In the genomic region with DNA sequence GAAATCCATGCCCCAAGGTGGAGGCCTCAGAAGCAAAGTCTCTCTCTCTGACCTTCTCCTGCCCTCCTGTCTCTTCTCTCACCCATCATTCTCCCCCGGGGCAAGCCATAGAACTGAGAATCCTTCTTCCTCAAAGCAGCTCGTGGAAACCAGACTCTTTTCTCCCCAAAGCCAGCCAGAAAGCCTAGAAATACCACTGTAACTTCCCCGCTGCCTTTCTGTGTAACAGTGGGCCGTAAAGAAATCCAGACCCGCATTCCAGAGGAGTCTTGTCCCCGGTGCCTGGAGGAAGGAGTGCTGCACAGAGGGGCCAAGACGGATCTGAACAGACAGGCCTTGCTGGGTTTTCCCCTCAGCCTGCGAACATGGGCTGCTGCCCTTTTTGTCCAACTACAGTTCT, we compare ENCODE assay signal across 25 cellular contexts. TPM values are rescaled to one million over a fixed set of nuclear protein-coding genes. Genes with fewer than 3 reads are reported as not detected.
DNase-seq lines count a peak whose midpoint lies in the region; ATAC-seq, FAIRE-seq and TF ChIP-seq lines count a peak whose summit lies in the region.
"Had no signal": no experiment of that assay in that cellular context is flagged by ENCODE, and none has a peak within 500 bp of the region (broad histone marks: within the 10 kb centered on the region; RNA-seq: fewer than 3 reads in every experiment).

No MANE protein-coding gene starts in this region.

- peak overlapping the region; percentile 54 for H2AFZ ChIP-seq in parathyroid adenoma

- TF ChIP-seq POLR2A in A549 (IDR thresholded peaks at IDR 0.05; ENCODE audit: low read length) (no peak), right lobe of liver (IDR thresholded peaks at IDR 0.05) (no peak)

- H3K4me3 ChIP-seq in A549 (no peak overlapping the region), adipocyte (ENCODE audit: low read length) (no peak overlapping the region), kidney (ENCODE audit: low read length in 2 of 2) (peak overlapping the region in 1 of 2 donors; percentile 8), parathyroid adenoma (ENCODE audit: low read depth, low read length) (no peak overlapping the region), right lobe of liver (no peak overlapping the region)
- H3K4me3 ChIP-seq: ascending aorta had no signal

- no peak for TF ChIP-seq RAD21 in A549 (conservative IDR thresholded peaks at IDR 0.05 in 1 of 2, IDR thresholded peaks at IDR 0.05 in 1 of 2)

- POLR2A ChIA-PET in A549 (lab: Yijun Ruan, JAX): no interaction called here

- DNase-seq in A549 (ENCODE audit: low read depth in 1 of 2, low spot score in 1 of 2): no peak
- DNase-seq in adipocyte (ENCODE audit: low read depth): peak; percentile 51
- DNase-seq in kidney: no peak
- no peak for DNase-seq in right lobe of liver
- DNase-seq: activated CD4-positive, alpha-beta T cell treated with anti-CD3 and anti-CD28 coated beads for 4 hours; activated T-cell treated with anti-CD3 and anti-CD28 coated beads, Interleukin-2, amount 50 U/mL, for 4 hours; AML-193; CD4-positive, alpha-beta memory T cell; dermis blood vessel endothelial cell; Kasumi-1; left colon; NCI-H1694 treated with DMSO at 0.1 percent for 48 hours; NCI-H526 had no signal

- H3K9me3 ChIP-seq in A549 (no peaks in the 10 kb centered on the region), adipocyte (ENCODE audit: control insufficient read depth, low read length) (no peaks in the 10 kb centered on the region), kidney (ENCODE audit: control insufficient read depth in 1 of 2, low read length in 2 of 2) (no peaks in the 10 kb centered on the region), parathyroid adenoma (ENCODE audit: control insufficient read depth, low read length) (no peaks in the 10 kb centered on the region), right lobe of liver (no peaks in the 10 kb centered on the region)
- H3K9me3 ChIP-seq: ascending aorta had no signal

- peak overlapping the region; percentile 30 to 62; a peak in 3 of 6 replicates for H3K27ac ChIP-seq in A549
- peak overlapping the region; percentile 19 to 55 for H3K27ac ChIP-seq in kidney (ENCODE audit: low read depth in 2 of 2, low read length in 2 of 2)
- no peak overlapping the region for H3K27ac ChIP-seq in parathyroid adenoma
- no peak overlapping the region for H3K27ac ChIP-seq in right lobe of liver
- H3K27ac ChIP-seq: ascending aorta had no signal

- intact Hi-C loops in kidney (cut with DNase I): no loop called here
- intact Hi-C loops in right lobe of liver (cut with DNase I): no loop called here

- ATAC-seq in A549 (no peak), HG02588 (IDR thresholded peaks at IDR 0.05; ENCODE audit: unreplicated experiment) (no peak), HG03442 (IDR thresholded peaks at IDR 0.05; ENCODE audit: unreplicated experiment) (no peak), HG02678 (IDR thresholded peaks at IDR 0.05; ENCODE audit: unreplicated experiment) (no peak), right lobe of liver (no peak)
- ATAC-seq: activated T-cell treated with anti-CD3 and anti-CD28 coated beads, Interleukin-2, amount 50 U/mL, for 4 hours; left colon; natural killer cell treated with Interleukin-12 subunit alpha and Interleukin-12 subunit beta and Interleukin-15 and Interleukin-18, amount 100 ng/mL, for 72 hours had no signal

- no peak for TF ChIP-seq EP300 in A549 (IDR thresholded peaks at IDR 0.05)

- CTCF ChIA-PET in A549 (lab: Yijun Ruan, JAX): interaction anchor here (0.6 kb wide), 1 partner anchor 95 kb away, joined by 3 read pairs; no protein-coding TSS in a partner anchor

- H3K4me1 ChIP-seq in A549: peaks cover 33% of the 10 kb centered on the region
- no peaks in the 10 kb centered on the region for H3K4me1 ChIP-seq in adipocyte (ENCODE audit: control insufficient read depth, insufficient read depth, low read length)
- peaks cover 17 to 19% of the 10 kb centered on the region in 2 donors for H3K4me1 ChIP-seq in kidney (ENCODE audit: control insufficient read depth in 1 of 2, insufficient read depth in 1 of 2, low read depth in 1 of 2, low read length in 2 of 2)
- peaks cover 3% of the 10 kb centered on the region for H3K4me1 ChIP-seq in parathyroid adenoma
- H3K4me1 ChIP-seq in right lobe of liver: peaks cover 0 to 8% (median under 1%) of the 10 kb centered on the region in 4 donors
- H3K4me1 ChIP-seq: ascending aorta had no signal

- no peaks in the 10 kb centered on the region for H3K79me2 ChIP-seq in parathyroid adenoma

- H3K36me3 ChIP-seq in adipocyte (ENCODE audit: control insufficient read depth, insufficient read depth, low read length, severe bottlenecking) (no peaks in the 10 kb centered on the region), kidney (ENCODE audit: control insufficient read depth in 1 of 2, insufficient read depth in 2 of 2, low read length in 2 of 2) (no peaks in the 10 kb centered on the region), parathyroid adenoma (ENCODE audit: control insufficient read depth, insufficient read depth, low read length) (no peaks in the 10 kb centered on the region), right lobe of liver (no peaks in the 10 kb centered on the region)
- H3K36me3 ChIP-seq: ascending aorta had no signal

- 83% methylated on average over 8 of the region's 8 CpGs for WGBS in A549 (ENCODE audit: missing lambda C conversion rate)
- 51% methylated on average over 8 of the region's 8 CpGs for WGBS in right lobe of liver (ENCODE audit: insufficient coverage, low coverage, low lambda C conversion rate, missing lambda C conversion rate)

- no peak for FAIRE-seq in A549 (lab: Jason Lieb, UNC)
- no peak for FAIRE-seq in kidney (lab: Jason Lieb, UNC)
- FAIRE-seq: endothelial cell of umbilical vein, G401.6 had no signal

- H3K9ac ChIP-seq in adipocyte (ENCODE audit: low read length) (no peak overlapping the region), kidney (ENCODE audit: low read length in 2 of 2) (peak overlapping the region in 1 of 2 donors; percentile 44), parathyroid adenoma (no peak overlapping the region)

- TF ChIP-seq CTCF in A549 (IDR thresholded peaks at IDR 0.05): no peak
- no peak for TF ChIP-seq CTCF in kidney (IDR thresholded peaks at IDR 0.05; ENCODE audit: borderline replicate concordance, extremely low read depth, insufficient read depth)
- no peak for TF ChIP-seq CTCF in parathyroid adenoma (IDR thresholded peaks at IDR 0.05)
- no peak for TF ChIP-seq CTCF in right lobe of liver (IDR thresholded peaks at IDR 0.05)

- H3K27me3 ChIP-seq in adipocyte (replicated peaks; ENCODE audit: control insufficient read depth, insufficient read depth, low read length): no peaks in the 10 kb centered on the region
- no peaks in the 10 kb centered on the region for H3K27me3 ChIP-seq in parathyroid adenoma (ENCODE audit: control insufficient read depth, insufficient read depth, low read length)
- H3K27me3 ChIP-seq in right lobe of liver: no peaks in the 10 kb centered on the region
- H3K27me3 ChIP-seq: ascending aorta had no signal

- H3K4me2 ChIP-seq in A549 (no peak overlapping the region), parathyroid adenoma (ENCODE audit: low read length) (no peak overlapping the region)

TF ChIP-seq in A549, 52 proteins besides CTCF, POLR2A, EP300 and RAD21 (continues in another document):
- TF ChIP-seq MAZ (IDR thresholded peaks at IDR 0.05; ENCODE audit: borderline replicate concordance, low read depth, low read length) (no peak), HDAC2 (IDR thresholded peaks at IDR 0.05) (no peak), CHD2 (IDR thresholded peaks at IDR 0.05; ENCODE audit: low read length, partially characterized antibody) (no peak), MAFK (IDR thresholded peaks at IDR 0.05; ENCODE audit: partially characterized antibody) (no peak), JUNB (IDR thresholded peaks at IDR 0.05) (no peak), CBX2 (IDR thresholded peaks at IDR 0.05; ENCODE audit: borderline replicate concordance, low read depth) (no peak)
- TF ChIP-seq, protein P1, sequence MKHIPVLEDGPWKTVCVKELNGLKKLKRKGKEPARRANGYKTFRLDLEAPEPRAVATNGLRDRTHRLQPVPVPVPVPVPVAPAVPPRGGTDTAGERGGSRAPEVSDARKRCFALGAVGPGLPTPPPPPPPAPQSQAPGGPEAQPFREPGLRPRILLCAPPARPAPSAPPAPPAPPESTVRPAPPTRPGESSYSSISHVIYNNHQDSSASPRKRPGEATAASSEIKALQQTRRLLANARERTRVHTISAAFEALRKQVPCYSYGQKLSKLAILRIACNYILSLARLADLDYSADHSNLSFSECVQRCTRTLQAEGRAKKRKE (CRISPR knock-in tag; IDR thresholded peaks at IDR 0.05; ENCODE audit: low read depth): no peak
- TF ChIP-seq, protein P2, sequence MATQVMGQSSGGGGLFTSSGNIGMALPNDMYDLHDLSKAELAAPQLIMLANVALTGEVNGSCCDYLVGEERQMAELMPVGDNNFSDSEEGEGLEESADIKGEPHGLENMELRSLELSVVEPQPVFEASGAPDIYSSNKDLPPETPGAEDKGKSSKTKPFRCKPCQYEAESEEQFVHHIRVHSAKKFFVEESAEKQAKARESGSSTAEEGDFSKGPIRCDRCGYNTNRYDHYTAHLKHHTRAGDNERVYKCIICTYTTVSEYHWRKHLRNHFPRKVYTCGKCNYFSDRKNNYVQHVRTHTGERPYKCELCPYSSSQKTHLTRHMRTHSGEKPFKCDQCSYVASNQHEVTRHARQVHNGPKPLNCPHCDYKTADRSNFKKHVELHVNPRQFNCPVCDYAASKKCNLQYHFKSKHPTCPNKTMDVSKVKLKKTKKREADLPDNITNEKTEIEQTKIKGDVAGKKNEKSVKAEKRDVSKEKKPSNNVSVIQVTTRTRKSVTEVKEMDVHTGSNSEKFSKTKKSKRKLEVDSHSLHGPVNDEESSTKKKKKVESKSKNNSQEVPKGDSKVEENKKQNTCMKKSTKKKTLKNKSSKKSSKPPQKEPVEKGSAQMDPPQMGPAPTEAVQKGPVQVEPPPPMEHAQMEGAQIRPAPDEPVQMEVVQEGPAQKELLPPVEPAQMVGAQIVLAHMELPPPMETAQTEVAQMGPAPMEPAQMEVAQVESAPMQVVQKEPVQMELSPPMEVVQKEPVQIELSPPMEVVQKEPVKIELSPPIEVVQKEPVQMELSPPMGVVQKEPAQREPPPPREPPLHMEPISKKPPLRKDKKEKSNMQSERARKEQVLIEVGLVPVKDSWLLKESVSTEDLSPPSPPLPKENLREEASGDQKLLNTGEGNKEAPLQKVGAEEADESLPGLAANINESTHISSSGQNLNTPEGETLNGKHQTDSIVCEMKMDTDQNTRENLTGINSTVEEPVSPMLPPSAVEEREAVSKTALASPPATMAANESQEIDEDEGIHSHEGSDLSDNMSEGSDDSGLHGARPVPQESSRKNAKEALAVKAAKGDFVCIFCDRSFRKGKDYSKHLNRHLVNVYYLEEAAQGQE (IDR thresholded peaks at IDR 0.05): no peak

RNA-seq across cellular contexts. Expression of a gene that starts 1.0 kb away (rescaled TPM):
- polyA plus RNA-seq in A549 (2011; rRNA removed): not detected in 2 replicates
- 0.03 TPM in 1 of 2 replicates, not detected in the other for polyA plus RNA-seq in A549 (2012; cell fraction: cytosol; rRNA removed)
- polyA plus RNA-seq in A549 (2012; cell fraction: nucleus; rRNA removed): not detected in 2 replicates
- polyA plus RNA-seq in A549 (2017; fragmentation: RNase III; extraction: RNeasy Plus Mini Kit Qiagen cat#74134 plus additional on column Dnase treatment): 0.04 TPM in 1 of 3 replicates, not detected in the others
- polyA minus RNA-seq in A549 (2011; rRNA and poly(A)+ RNA removed): not detected in 2 replicates
- 27.9 TPM for total RNA-seq in kidney
- polyA plus RNA-seq in kidney (ENCODE audit: insufficient read depth, low read depth, low replicate concordance): 73.7 TPM
- not detected for total RNA-seq in right lobe of liver
- total RNA-seq: activated CD8-positive, alpha-beta memory T cell treated with anti-CD3 and anti-CD28 coated beads for 36 hours; activated T-cell treated with anti-CD3 and anti-CD28 coated beads, Interleukin-2, amount 50 U/mL, for 4 hours; ascending aorta; CD4-positive, alpha-beta memory T cell; dermis blood vessel endothelial cell; endothelial cell of umbilical vein; left colon; natural killer cell treated with Interleukin-12 subunit alpha and Interleukin-12 subunit beta and Interleukin-15 and Interleukin-18, amount 100 ng/mL, for 72 hours; SK-MEL-5; skeletal muscle tissue; urinary bladder had no signal
- polyA plus RNA-seq: CD4-positive, alpha-beta memory T cell; endothelial cell of umbilical vein had no signal

Comparison
In these comparisons a context has a peak if more than half of its experiments do, and no peak if none do; other contexts are left out.
1. H3K27ac ChIP-seq: peak in A549 (2 of 2) and kidney (2 of 2); none in parathyroid adenoma (single experiment) and right lobe of liver (0 of 3).
2. RNA of a gene that starts 1.0 kb away (total RNA-seq): 27.9 TPM in kidney (single experiment); not detected in right lobe of liver; every median in the first group is over 10 times any median in the second.